In genomic region chr12:120265483-120266179, GRCh38 we compare ENCODE assay signal across 8 cellular contexts. TPM values are rescaled to one million over a fixed set of nuclear protein-coding genes. Genes with fewer than 3 reads are reported as not detected.
DNase-seq lines count a peak whose midpoint lies in the region; ATAC-seq and TF ChIP-seq lines count a peak whose summit lies in the region.

Gene PXN (minus strand): TSS chr12:120265730. CDS start chr12:120265629, 101 bp downstream.

- H3K27ac ChIP-seq in SJCRH30: peak within 1 kb of the TSS; percentile 57; the same call in 1 of the 2 replicates
- H3K27ac ChIP-seq in gastroesophageal sphincter: peak within 1 kb of the TSS; percentile 88 to 96 (median 93)

- peak; percentile 83 to 95 (median 88) for TF ChIP-seq CTCF in gastroesophageal sphincter (IDR thresholded peaks at IDR 0.05)

- H3K4me1 ChIP-seq in SJCRH30 (peaks cover 25% of the 10 kb centered on the region), gastroesophageal sphincter (peaks cover 4 to 51% (median 17%) of the 10 kb centered on the region in 3 donors)

- H3K27me3 ChIP-seq in SJCRH30 (no peaks in the 10 kb centered on the region), gastroesophageal sphincter (no peaks in the 10 kb centered on the region)

- H3K9me3 ChIP-seq in SJCRH30 (replicated peaks) (no peaks in the 10 kb centered on the region), gastroesophageal sphincter (no peaks in the 10 kb centered on the region)

- TF ChIP-seq POLR2A in gastroesophageal sphincter (IDR thresholded peaks at IDR 0.05): peak; percentile 74 to 75

- no peak for TF ChIP-seq EP300 in gastroesophageal sphincter (IDR thresholded peaks at IDR 0.05)

- H3K4me3 ChIP-seq in SJCRH30 (peak within 1 kb of the TSS; percentile 99), gastroesophageal sphincter (peak within 1 kb of the TSS; percentile 99)

- peak; percentile 70 for ATAC-seq in GM21528 (IDR thresholded peaks at IDR 0.05; ENCODE audit: low FRiP score, unreplicated experiment)
- peak; percentile 90 for ATAC-seq in gastroesophageal sphincter

- no peaks in the 10 kb centered on the region for H3K36me3 ChIP-seq in SJCRH30
- no peaks in the 10 kb centered on the region for H3K36me3 ChIP-seq in gastroesophageal sphincter

- WGBS in gastroesophageal sphincter (ENCODE audit: low coverage in 1 of 2), 2 donors: 40% methylated on average over 1 of the region's 79 CpGs; no CpG with 5 or more reads in 1 of the 2 donors

- in situ Hi-C loops in Caki2 (cut with HindIII; ENCODE audit: low pct_unique_long_range_greater_than_20kb, low sequenced_read_pairs): no loop called here

- peak; percentile 82 for DNase-seq in Caki2 (ENCODE audit: low read depth)
- peak; percentile 67 to 68 for DNase-seq in Kasumi-1 (lab: John Stamatoyannopoulos, UW)
- peak; percentile 82 to 83 for DNase-seq in SJCRH30
- peak; percentile 87 for DNase-seq in activated naive CD4-positive, alpha-beta T cell treated with Interleukin-2 at 50 U/mL for 16 hours
- peak in 54 of 56 donors; percentile 6 to 93 (median 71) for DNase-seq in nucleus accumbens (lab: John Stamatoyannopoulos, UW)
- DNase-seq in superior temporal gyrus (ENCODE audit: extremely low spot score): peak; percentile 67

RNA-seq across cellular contexts. Expression of gene PXN, which starts in this region (rescaled TPM):
- total RNA-seq in Caki2 (2014; rRNA removed; shearing (Covaris generic); ENCODE audit: low replicate concordance): 8.2 and 28.8 TPM in 2 replicates
- total RNA-seq in SJCRH30 (2014; rRNA removed; shearing (Covaris generic)): 23.2 and 29.7 TPM in 2 replicates
- 10 to 100 TPM; 43.2 to 80.4 (median 59.4) TPM for total RNA-seq in gastroesophageal sphincter

Comparison
In these comparisons a context has a peak if more than half of its experiments do, and no peak if none do; other contexts are left out.
1. Peak in every context shown above with its lines: DNase-seq, ATAC-seq, H3K4me3 ChIP-seq and H3K27ac ChIP-seq.